In the genomic region with DNA sequence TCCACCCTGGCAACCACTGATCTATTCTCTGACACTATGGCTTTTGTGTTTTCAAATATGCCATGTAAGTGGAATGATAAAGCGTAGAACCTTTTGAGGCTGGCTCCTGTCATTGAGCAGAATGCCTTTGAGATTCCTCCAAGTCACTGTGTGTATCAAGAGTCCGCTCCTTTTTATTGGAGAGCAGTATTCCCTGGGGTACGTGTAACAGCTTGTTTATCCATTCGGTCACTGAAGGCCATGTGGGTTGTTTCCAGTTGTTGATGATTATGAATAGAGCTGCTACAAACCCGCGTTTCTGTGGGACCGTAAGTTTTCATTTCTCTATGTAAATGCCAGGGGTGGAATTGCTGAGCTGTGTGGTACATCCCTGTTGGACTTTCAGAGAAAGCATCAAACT, we compare ENCODE assay signal across 24 cellular contexts. TPM values are rescaled to one million over a fixed set of nuclear protein-coding genes. Genes with fewer than 3 reads are reported as not detected.
DNase-seq lines count a peak whose midpoint lies in the region; ATAC-seq and TF ChIP-seq lines count a peak whose summit lies in the region.
"Had no signal": no experiment of that assay in that cellular context is flagged by ENCODE, and none has a peak within 500 bp of the region (broad histone marks: within the 10 kb centered on the region; RNA-seq: fewer than 3 reads in every experiment).

No MANE protein-coding gene starts in this region.

- intact Hi-C loops in spleen (cut with DNase I; ENCODE audit: low total_unique reads), result no loop called here
- intact Hi-C loops in naive thymus-derived CD4-positive, alpha-beta T cell (cut with micrococcal nuclease), result no loop called here
- intact Hi-C loops in mucosa of descending colon (cut with DNase I, micrococcal nuclease), result no loop called here

- H3K27ac ChIP-seq in endodermal cell (ENCODE audit: low read depth, low read length) (no peak overlapping the region), mesenchymal stem cell (ENCODE audit: low read length, poor library complexity, severe bottlenecking) (no peak overlapping the region), spleen (peak overlapping the region in 7 of 8 donors; percentile 63 to 94 (median 75))
- H3K27ac ChIP-seq in naive thymus-derived CD4-positive, alpha-beta T cell (ENCODE audit: low read depth, low read length), result no peak overlapping the region
- H3K27ac ChIP-seq: ascending aorta, HL-60, VCaP had no signal

- peaks cover 22% of the 10 kb centered on the region for H3K4me1 Mint-ChIP-seq in endodermal cell
- peaks cover 0 to 23% (median 10%) of the 10 kb centered on the region in 7 donors for H3K4me1 Mint-ChIP-seq in naive thymus-derived CD4-positive, alpha-beta T cell

- no peak overlapping the region for H2AK5ac ChIP-seq in mesenchymal stem cell (ENCODE audit: low read length, severe bottlenecking)

- no peak overlapping the region for H4K8ac ChIP-seq in mesenchymal stem cell (ENCODE audit: low read length)

- DNase-seq in NCI-H2171 treated with DMSO at 0.1 percent for 48 hours (lab: John Stamatoyannopoulos, UW), result peak; percentile 27
- DNase-seq in NCI-H2171 (lab: John Stamatoyannopoulos, UW), result no peak
- DNase-seq in endodermal cell, result no peak
- no peak for DNase-seq in mesenchymal stem cell
- no peak for DNase-seq in spleen
- DNase-seq in naive thymus-derived CD4-positive, alpha-beta T cell, result no peak
- no peak for DNase-seq in mucosa of descending colon
- DNase-seq: activated CD4-positive, alpha-beta T cell treated with anti-CD3 and anti-CD28 coated beads for 48 hours; activated CD8-positive, alpha-beta memory T cell treated with anti-CD3 and anti-CD28 coated beads for 24 hours; activated effector memory CD4-positive, alpha-beta T cell treated with Interleukin-2 at 50 U/mL for 16 hours; central memory CD4-positive, alpha-beta T cell; dermis blood vessel endothelial cell; NCI-H1436 treated with DMSO at 0.1 percent for 48 hours; NCI-H2107; NCI-H510A treated with DMSO at 0.1 percent for 48 hours; PC-3; SHP77; trophoblast cell had no signal

- H2BK15ac ChIP-seq in mesenchymal stem cell (ENCODE audit: low read depth, poor library complexity, severe bottlenecking), result no peak overlapping the region

- H3K4me3 Mint-ChIP-seq in endodermal cell, result no peak overlapping the region
- H3K4me3 Mint-ChIP-seq in naive thymus-derived CD4-positive, alpha-beta T cell, result no peak overlapping the region
- H3K4me3 Mint-ChIP-seq: activated naive CD8-positive, alpha-beta T cell; CD8-positive, alpha-beta T cell had no signal

- H3K23ac ChIP-seq in mesenchymal stem cell (ENCODE audit: low read length in 2 of 2), result no peak overlapping the region

- no peaks in the 10 kb centered on the region for H3K27me3 ChIP-seq in endodermal cell (ENCODE audit: control insufficient read depth, insufficient read depth, low read length, poor library complexity, severe bottlenecking)
- no peaks in the 10 kb centered on the region for H3K27me3 ChIP-seq in mesenchymal stem cell (ENCODE audit: control insufficient read depth in 1 of 2, insufficient read depth in 1 of 2, low read length in 2 of 2)
- H3K27me3 ChIP-seq in spleen (replicated peaks in 1 of 7), result no peaks in the 10 kb centered on the region
- no peaks in the 10 kb centered on the region for H3K27me3 ChIP-seq in naive thymus-derived CD4-positive, alpha-beta T cell (ENCODE audit: control insufficient read depth in 2 of 2, insufficient read depth in 2 of 2, low read length in 2 of 2)
- H3K27me3 ChIP-seq: ascending aorta had no signal

- 95 to 98% methylated on average over 7 of the region's 7 CpGs for WGBS in endodermal cell (ENCODE audit: insufficient coverage in 1 of 2, insufficient read length in 1 of 2), 2 experiments
- WGBS in mesenchymal stem cell, result 66% methylated on average over 7 of the region's 7 CpGs
- WGBS in spleen, 5 donors, result 71 to 80% (median 75%) methylated on average over 7 of the region's 7 CpGs

- peak overlapping the region; percentile 41 for H3K27ac Mint-ChIP-seq in endodermal cell
- H3K27ac Mint-ChIP-seq in naive thymus-derived CD4-positive, alpha-beta T cell, result peak overlapping the region in 1 of 9 donors; percentile 12
- H3K27ac Mint-ChIP-seq: activated naive CD8-positive, alpha-beta T cell; CD8-positive, alpha-beta T cell had no signal

- no peak overlapping the region for H4K91ac ChIP-seq in mesenchymal stem cell (ENCODE audit: low read length)

- H3K4me1 ChIP-seq in endodermal cell (ENCODE audit: control insufficient read depth, insufficient read depth, low read length) (peaks cover 9% of the 10 kb centered on the region), mesenchymal stem cell (ENCODE audit: control insufficient read depth, insufficient read depth, low read depth, low read length) (peaks cover 32% of the 10 kb centered on the region), spleen (peaks cover 37 to 96% (median 86%) of the 10 kb centered on the region in 6 donors), mucosa of descending colon (ENCODE audit: low read depth) (peaks cover 14% of the 10 kb centered on the region)
- H3K4me1 ChIP-seq in naive thymus-derived CD4-positive, alpha-beta T cell (ENCODE audit: control insufficient read depth in 2 of 2, insufficient read depth in 2 of 2, low read length in 2 of 2), result peaks cover 5 to 6% of the 10 kb centered on the region in 2 donors

- H3K36me3 Mint-ChIP-seq in endodermal cell (ENCODE audit: low read depth), result peaks cover 43% of the 10 kb centered on the region
- H3K36me3 Mint-ChIP-seq in naive thymus-derived CD4-positive, alpha-beta T cell, result no peaks in the 10 kb centered on the region
- H3K36me3 Mint-ChIP-seq: activated naive CD8-positive, alpha-beta T cell; CD8-positive, alpha-beta T cell had no signal

- no peak overlapping the region for H3K4ac ChIP-seq in mesenchymal stem cell (ENCODE audit: low read depth in 1 of 2, low read length in 2 of 2)

- H2BK120ac ChIP-seq in mesenchymal stem cell (ENCODE audit: low read depth, low read length), result no peak overlapping the region

- no peak for TF ChIP-seq POLR2A in spleen (IDR thresholded peaks at IDR 0.05)

- H3K36me3 ChIP-seq in endodermal cell (ENCODE audit: control insufficient read depth, insufficient read depth, low read length) (peaks cover 53% of the 10 kb centered on the region), mesenchymal stem cell (ENCODE audit: control insufficient read depth in 1 of 2, insufficient read depth in 2 of 2, low read depth in 1 of 2, low read length in 2 of 2) (peaks cover 21 to 48% of the 10 kb centered on the region in 2 experiments), spleen (peaks cover 0 to 55% (median 11%) of the 10 kb centered on the region in 6 donors), mucosa of descending colon (ENCODE audit: low read depth) (no peaks in the 10 kb centered on the region)
- H3K36me3 ChIP-seq in naive thymus-derived CD4-positive, alpha-beta T cell (ENCODE audit: control insufficient read depth in 2 of 3, insufficient read depth in 3 of 3, low read length in 3 of 3), result no peaks in the 10 kb centered on the region

- no peak overlapping the region for H3K18ac ChIP-seq in mesenchymal stem cell (ENCODE audit: low read depth in 1 of 2, low read length in 2 of 2)

- peaks cover 19% of the 10 kb centered on the region for H3K79me1 ChIP-seq in mesenchymal stem cell (replicated peaks; ENCODE audit: low read length, poor library complexity, severe bottlenecking)

- H3K4me3 ChIP-seq in endodermal cell (ENCODE audit: low read length), result no peak overlapping the region
- no peak overlapping the region for H3K4me3 ChIP-seq in mesenchymal stem cell (ENCODE audit: insufficient read depth in 1 of 2, low read depth in 1 of 2, low read length in 2 of 2)
- H3K4me3 ChIP-seq in spleen, result no peak overlapping the region
- H3K4me3 ChIP-seq in naive thymus-derived CD4-positive, alpha-beta T cell (ENCODE audit: low read length), result no peak overlapping the region
- H3K4me3 ChIP-seq in mucosa of descending colon, result no peak overlapping the region
- H3K4me3 ChIP-seq: ascending aorta had no signal

- POLR2A ChIA-PET in naive thymus-derived CD4-positive, alpha-beta T cell (lab: Charles Lee), result no interaction called here

- no peak overlapping the region for H3K4me2 ChIP-seq in mesenchymal stem cell (ENCODE audit: low read length, poor library complexity, severe bottlenecking)

- CTCF ChIA-PET in naive thymus-derived CD4-positive, alpha-beta T cell (lab: Charles Lee), result interaction anchor here (1.1 to 18.6 kb wide), 4 partner anchors 9 to 390 kb away, joined by 3 to 567 read pairs (median 4); no protein-coding TSS in a partner anchor

- H3K9me3 Mint-ChIP-seq in endodermal cell, result no peaks in the 10 kb centered on the region
- peaks cover 0 to 3% (median 0%) of the 10 kb centered on the region in 11 donors for H3K9me3 Mint-ChIP-seq in naive thymus-derived CD4-positive, alpha-beta T cell
- H3K9me3 Mint-ChIP-seq: CD8-positive, alpha-beta T cell had no signal

- TF ChIP-seq CTCF in endodermal cell (conservative IDR thresholded peaks at IDR 0.05) (no peak), spleen (IDR thresholded peaks at IDR 0.05 in 8 of 11, conservative IDR thresholded peaks at IDR 0.05 in 3 of 11) (no peak), mucosa of descending colon (IDR thresholded peaks at IDR 0.05) (no peak)

- H3K9me3 ChIP-seq in endodermal cell (ENCODE audit: control insufficient read depth, low read length) (no peaks in the 10 kb centered on the region), mesenchymal stem cell (ENCODE audit: control insufficient read depth, low read length) (no peaks in the 10 kb centered on the region), spleen (no peaks in the 10 kb centered on the region), mucosa of descending colon (no peaks in the 10 kb centered on the region)
- no peaks in the 10 kb centered on the region for H3K9me3 ChIP-seq in naive thymus-derived CD4-positive, alpha-beta T cell (ENCODE audit: control insufficient read depth in 2 of 3, low read length in 3 of 3)
- H3K9me3 ChIP-seq: ascending aorta had no signal

- no peak overlapping the region for H2BK12ac ChIP-seq in mesenchymal stem cell (ENCODE audit: low read length in 2 of 2)

- no peak overlapping the region for H3K14ac ChIP-seq in mesenchymal stem cell (ENCODE audit: low read length in 2 of 2)

- no peak for ATAC-seq in naive thymus-derived CD4-positive, alpha-beta T cell
- ATAC-seq in HG03135 (IDR thresholded peaks at IDR 0.05; ENCODE audit: unreplicated experiment), result no peak
- no peak for ATAC-seq in mucosa of descending colon
- ATAC-seq: CD8-positive, alpha-beta T cell; PC-3 had no signal

- no peak overlapping the region for H2BK5ac ChIP-seq in mesenchymal stem cell (ENCODE audit: low read depth, low read length, poor library complexity, severe bottlenecking)

- H3K9ac ChIP-seq in endodermal cell (ENCODE audit: extremely low read depth, low read length, poor library complexity, severe bottlenecking) (no peak overlapping the region), mesenchymal stem cell (ENCODE audit: low read length) (peak overlapping the region; percentile 10)

- no peak overlapping the region for H2AFZ ChIP-seq in mesenchymal stem cell (ENCODE audit: low read depth, low read length)

- no peaks in the 10 kb centered on the region for H3K27me3 Mint-ChIP-seq in endodermal cell (ENCODE audit: insufficient read depth)
- peaks cover 0 to 4% (median 0%) of the 10 kb centered on the region in 5 donors for H3K27me3 Mint-ChIP-seq in naive thymus-derived CD4-positive, alpha-beta T cell
- H3K27me3 Mint-ChIP-seq: activated naive CD8-positive, alpha-beta T cell had no signal

RNA-seq across cellular contexts. Expression of a gene that starts 10.3 kb away (rescaled TPM):
- total RNA-seq in endodermal cell (100 to 1,000 TPM; 136 to 203 TPM), spleen (100 to 1,000 TPM in 5 of 7 donors, 10 to 100 TPM in 2; 80.1 to 169 (median 110) TPM), mucosa of descending colon (10 to 100 TPM; 48.4 to 95.9 (median 91.9) TPM)
- 94.6 TPM for polyA plus RNA-seq in endodermal cell (2013, experiment 1 of 2)
- polyA plus RNA-seq in endodermal cell (2013, experiment 2 of 2), result 91.2 TPM
- polyA plus RNA-seq in mesenchymal stem cell (2013, experiment 1 of 2), result 235 TPM
- 235 TPM for polyA plus RNA-seq in mesenchymal stem cell (2013, experiment 2 of 2)
- 10 to 100 TPM; 10.2 to 48.0 (median 11.6) TPM for polyA plus RNA-seq in spleen
- 1 to 10 TPM in 3 of 5 experiments, under 1 TPM in 2; 0.40 to 7.6 (median 2.0) TPM for total RNA-seq in naive thymus-derived CD4-positive, alpha-beta T cell
- polyA plus RNA-seq in naive thymus-derived CD4-positive, alpha-beta T cell, result 1 to 10 TPM in 1 of 2 donors, under 1 TPM in 1; 0.35 to 1.2 TPM

Comparison
In these comparisons a context has a peak if more than half of its experiments do, and no peak if none do; other contexts are left out.
1. H3K27ac ChIP-seq: peak in spleen (7 of 8); none in endodermal cell (single experiment), mesenchymal stem cell (single experiment) and naive thymus-derived CD4-positive, alpha-beta T cell (single experiment).
2. RNA of a gene that starts 10.3 kb away (total RNA-seq): 136 to 203 TPM in endodermal cell, 80.1 to 169 TPM in spleen and 48.4 to 95.9 TPM in mucosa of descending colon; 0.40 to 7.6 TPM in naive thymus-derived CD4-positive, alpha-beta T cell; every median in the first group is over 4 times any median in the second.